12 cellular contexts compared by ENCODE assay signal in the genomic region with DNA sequence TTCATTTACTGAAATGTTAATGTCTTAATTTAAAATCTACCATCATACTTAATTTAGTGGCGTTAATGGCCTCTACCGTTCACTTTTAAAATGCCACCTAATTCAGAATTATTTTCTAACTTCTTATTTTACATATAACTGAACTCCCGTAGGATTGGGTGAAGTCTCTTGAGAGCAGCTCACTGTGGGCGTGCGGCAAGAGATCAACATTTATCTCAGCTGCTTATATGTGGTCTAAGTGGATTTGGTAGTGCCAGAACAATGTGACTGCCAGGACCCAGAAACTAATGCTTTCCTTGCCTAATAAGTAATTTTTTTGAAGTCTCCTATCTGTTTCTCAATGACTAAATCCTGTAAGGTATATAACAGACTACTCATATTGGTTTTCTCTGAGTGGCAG. TPM values are rescaled to one million over a fixed set of nuclear protein-coding genes. Genes with fewer than 3 reads are reported as not detected.
DNase-seq lines count a peak whose midpoint lies in the region; ATAC-seq, FAIRE-seq and TF ChIP-seq lines count a peak whose summit lies in the region.
"Had no signal": no experiment of that assay in that cellular context is flagged by ENCODE, and none has a peak within 500 bp of the region (broad histone marks: within the 10 kb centered on the region; RNA-seq: fewer than 3 reads in every experiment).

No MANE protein-coding gene starts in this region.

- H3K36me3 Mint-ChIP-seq in chondrocyte (ENCODE audit: low read depth), result no peaks in the 10 kb centered on the region
- H3K36me3 Mint-ChIP-seq: CD8-positive, alpha-beta T cell had no signal

- no peak for DNase-seq in RWPE2 (ENCODE audit: low spot score)
- DNase-seq in chondrocyte (ENCODE audit: low spot score), result no peak
- DNase-seq in keratinocyte (ENCODE audit: low read depth, low spot score), result no peak
- no peak for DNase-seq in stimulated activated CD4-positive, alpha-beta T cell treated with anti-CD3 and anti-CD28 coated beads, Interleukin-2, amount 100 ng/mL, for 24 hours
- no peak for DNase-seq in pancreas
- DNase-seq in LoVo (ENCODE audit: low spot score), result no peak
- DNase-seq: activated CD4-positive, alpha-beta T cell treated with anti-CD3 and anti-CD28 coated beads for 48 hours; CD8-positive, alpha-beta T cell; KBM-7; NCI-H1930 had no signal

- H3K27me3 ChIP-seq in RWPE2 (ENCODE audit: insufficient read depth, poor library complexity, severe bottlenecking), result no peaks in the 10 kb centered on the region
- no peaks in the 10 kb centered on the region for H3K27me3 ChIP-seq in keratinocyte (ENCODE audit: control insufficient read depth, extremely low read depth, insufficient read depth, low read length)
- H3K27me3 ChIP-seq in pancreas, result no peaks in the 10 kb centered on the region
- H3K27me3 ChIP-seq: cardiac muscle cell had no signal

- H3K4me1 ChIP-seq in RWPE2 (ENCODE audit: insufficient read depth, poor library complexity, severe bottlenecking), result peaks cover 22% of the 10 kb centered on the region
- H3K4me1 ChIP-seq in keratinocyte (ENCODE audit: control insufficient read depth, extremely low read depth, insufficient read depth, low read length), result peaks cover 38% of the 10 kb centered on the region
- no peaks in the 10 kb centered on the region for H3K4me1 ChIP-seq in urinary bladder (ENCODE audit: insufficient read depth)
- H3K4me1 ChIP-seq in pancreas, result no peaks in the 10 kb centered on the region

- no peaks in the 10 kb centered on the region for H3K27me3 Mint-ChIP-seq in chondrocyte (ENCODE audit: low read depth)

- H3K79me2 ChIP-seq in keratinocyte (ENCODE audit: control insufficient read depth, insufficient read depth, low read length), result no peaks in the 10 kb centered on the region

- no peak for ATAC-seq in RWPE2 (ENCODE audit: low read depth)
- ATAC-seq in pancreas, result no peak
- ATAC-seq: CD8-positive, alpha-beta T cell had no signal

- TF ChIP-seq CTCF in RWPE2 (IDR thresholded peaks at IDR 0.05; ENCODE audit: poor library complexity, severe bottlenecking), result no peak
- TF ChIP-seq CTCF in chondrocyte (IDR thresholded peaks at IDR 0.05), result no peak
- TF ChIP-seq CTCF in keratinocyte (optimal IDR thresholded peaks at IDR 0.05 in 1 of 3, IDR thresholded peaks at IDR 0.05 in 1 of 3, conservative IDR thresholded peaks at IDR 0.05 in 1 of 3; ENCODE audit: extremely low read depth in 1 of 3, insufficient read depth in 2 of 3, low read length in 3 of 3), result no peak
- no peak for TF ChIP-seq CTCF in pancreas (IDR thresholded peaks at IDR 0.05)

- intact Hi-C loops in pancreas (cut with DNase I), result no loop called here

- FAIRE-seq in keratinocyte (lab: Jason Lieb, UNC), result no peak
- FAIRE-seq in pancreas (lab: Jason Lieb, UNC), result no peak

- no peak overlapping the region for H3K9ac ChIP-seq in keratinocyte (ENCODE audit: control insufficient read depth, extremely low read depth, insufficient read depth, low read length)

- H4K20me1 ChIP-seq in keratinocyte (ENCODE audit: control insufficient read depth, extremely low read depth, insufficient read depth, low read length), result no peaks in the 10 kb centered on the region

- H3K4me3 ChIP-seq in RWPE2 (ENCODE audit: severe bottlenecking) (no peak overlapping the region), keratinocyte (ENCODE audit: control insufficient read depth in 2 of 3, extremely low read depth in 1 of 3, insufficient read depth in 2 of 3, low read depth in 1 of 3, low read length in 3 of 3) (no peak overlapping the region), urinary bladder (ENCODE audit: low read depth, low read length) (no peak overlapping the region), pancreas (no peak overlapping the region)
- H3K4me3 ChIP-seq: cardiac muscle cell had no signal

- no peaks in the 10 kb centered on the region for H3K9me1 ChIP-seq in keratinocyte (ENCODE audit: control insufficient read depth, extremely low read depth, insufficient read depth, low read length)

- no peaks in the 10 kb centered on the region for H3K9me3 ChIP-seq in RWPE2 (ENCODE audit: severe bottlenecking)
- no peaks in the 10 kb centered on the region for H3K9me3 ChIP-seq in keratinocyte (ENCODE audit: control insufficient read depth, low read depth, low read length)
- H3K9me3 ChIP-seq in pancreas, result no peaks in the 10 kb centered on the region

- dilution Hi-C loops in keratinocyte (cut with MboI; ENCODE audit: extremely low pct_ligation_motif_present, low sequenced_read_pairs), result no loop called here

- H3K36me3 ChIP-seq in RWPE2 (ENCODE audit: low read depth) (no peaks in the 10 kb centered on the region), keratinocyte (ENCODE audit: control insufficient read depth in 2 of 2, extremely low read depth in 1 of 2, insufficient read depth in 2 of 2, low read length in 2 of 2) (no peaks in the 10 kb centered on the region), urinary bladder (ENCODE audit: insufficient read depth) (no peaks in the 10 kb centered on the region), pancreas (no peaks in the 10 kb centered on the region)
- H3K36me3 ChIP-seq: cardiac muscle cell had no signal

- WGBS in urinary bladder, result 27% methylated on average over 5 of the region's 5 CpGs
- 85 to 89% methylated on average over 5 of the region's 5 CpGs for WGBS in pancreas, 2 donors

- peak overlapping the region; percentile 11 for H3K27ac Mint-ChIP-seq in chondrocyte (ENCODE audit: unreplicated experiment)
- H3K27ac Mint-ChIP-seq: CD8-positive, alpha-beta T cell had no signal

- no peaks in the 10 kb centered on the region for H3K9me3 Mint-ChIP-seq in chondrocyte (ENCODE audit: low read depth)
- H3K9me3 Mint-ChIP-seq: CD8-positive, alpha-beta T cell had no signal

- H3K4me3 Mint-ChIP-seq in chondrocyte (ENCODE audit: unreplicated experiment), result no peak overlapping the region
- H3K4me3 Mint-ChIP-seq: CD8-positive, alpha-beta T cell had no signal

- peak overlapping the region; percentile 37 for H3K4me2 ChIP-seq in keratinocyte (ENCODE audit: control insufficient read depth, extremely low read depth, insufficient read depth, low read depth, low read length)

- H3K27ac ChIP-seq in RWPE2 (ENCODE audit: poor library complexity, severe bottlenecking) (peak overlapping the region; percentile 24), keratinocyte (ENCODE audit: control insufficient read depth, insufficient read depth, low read length) (peak overlapping the region; percentile 16), urinary bladder (ENCODE audit: low read depth) (peak overlapping the region; percentile 45), pancreas (no peak overlapping the region)
- H3K27ac ChIP-seq: cardiac muscle cell had no signal

- H2AFZ ChIP-seq in keratinocyte (ENCODE audit: control insufficient read depth, low read length), result peak overlapping the region; percentile 36

- peaks cover 13% of the 10 kb centered on the region for H3K4me1 Mint-ChIP-seq in chondrocyte (ENCODE audit: low read depth)

RNA-seq across cellular contexts. Expression of a gene that starts 11.1 kb away (rescaled TPM):
- 65.7 to 88.2 TPM (median 86.8 TPM) in 3 replicates for total RNA-seq in chondrocyte
- polyA plus RNA-seq in keratinocyte, result 148 to 209 TPM (median 177 TPM) in 3 replicates
- 270 TPM for polyA plus RNA-seq in keratinocyte (2011; ENCODE audit: low read depth)
- 125 and 255 TPM in 2 replicates for polyA plus RNA-seq in keratinocyte (2011; cell fraction: cytosol; rRNA removed)
- 188 and 209 TPM in 2 replicates for polyA plus RNA-seq in keratinocyte (2011; cell fraction: nucleus; rRNA removed)
- polyA plus RNA-seq in keratinocyte (2012; ENCODE audit: low replicate concordance), result 73.8 and 149 TPM in 2 replicates
- 111 to 217 TPM (median 195 TPM) in 3 replicates for polyA minus RNA-seq in keratinocyte
- polyA minus RNA-seq in keratinocyte (2011; cell fraction: cytosol; rRNA and poly(A)+ RNA removed), result 156 TPM
- 72.8 and 148 TPM in 2 replicates for polyA minus RNA-seq in keratinocyte (2011; cell fraction: nucleus; rRNA and poly(A)+ RNA removed)
- total RNA-seq in urinary bladder, result 108 TPM
- 149 TPM for polyA plus RNA-seq in urinary bladder
- 10 to 100 TPM; 20.8 to 48.4 (median 31.4) TPM for total RNA-seq in pancreas
- polyA plus RNA-seq in pancreas, result 10 to 100 TPM; 22.5 to 33.4 TPM

Comparison
In these comparisons a context has a peak if more than half of its experiments do, and no peak if none do; other contexts are left out.
1. H3K27ac ChIP-seq: peak in RWPE2 (single experiment), keratinocyte (single experiment) and urinary bladder (single experiment); none in pancreas (0 of 4).